ENCODE assay signal across 1 cellular context in the genomic region with DNA sequence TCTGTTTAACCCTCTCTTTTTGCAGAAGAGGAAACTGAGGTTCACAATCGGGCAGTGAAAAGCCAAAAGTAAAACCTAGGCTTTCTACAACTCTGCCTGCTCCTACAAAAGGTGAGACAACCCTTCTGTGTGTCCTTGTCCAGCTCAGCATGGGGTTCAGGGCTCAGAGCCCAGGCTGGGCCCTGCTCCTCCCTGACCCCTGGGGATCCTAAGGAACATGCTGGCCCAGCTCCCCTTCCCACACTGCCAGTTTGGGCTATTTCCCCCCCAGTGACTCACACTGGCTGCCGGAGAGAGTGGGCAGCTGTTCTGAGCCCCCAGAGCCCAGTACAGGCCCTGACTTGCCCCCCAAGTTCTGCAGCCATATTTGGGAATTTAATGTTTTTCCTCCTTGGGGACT.
TF ChIP-seq lines count a peak whose summit lies in the region.

No MANE protein-coding gene starts in this region.

TF ChIP-seq in liver, 16 proteins besides CTCF, POLR2A, EP300 and RAD21 (continued from another document):
- TF ChIP-seq, protein P1, sequence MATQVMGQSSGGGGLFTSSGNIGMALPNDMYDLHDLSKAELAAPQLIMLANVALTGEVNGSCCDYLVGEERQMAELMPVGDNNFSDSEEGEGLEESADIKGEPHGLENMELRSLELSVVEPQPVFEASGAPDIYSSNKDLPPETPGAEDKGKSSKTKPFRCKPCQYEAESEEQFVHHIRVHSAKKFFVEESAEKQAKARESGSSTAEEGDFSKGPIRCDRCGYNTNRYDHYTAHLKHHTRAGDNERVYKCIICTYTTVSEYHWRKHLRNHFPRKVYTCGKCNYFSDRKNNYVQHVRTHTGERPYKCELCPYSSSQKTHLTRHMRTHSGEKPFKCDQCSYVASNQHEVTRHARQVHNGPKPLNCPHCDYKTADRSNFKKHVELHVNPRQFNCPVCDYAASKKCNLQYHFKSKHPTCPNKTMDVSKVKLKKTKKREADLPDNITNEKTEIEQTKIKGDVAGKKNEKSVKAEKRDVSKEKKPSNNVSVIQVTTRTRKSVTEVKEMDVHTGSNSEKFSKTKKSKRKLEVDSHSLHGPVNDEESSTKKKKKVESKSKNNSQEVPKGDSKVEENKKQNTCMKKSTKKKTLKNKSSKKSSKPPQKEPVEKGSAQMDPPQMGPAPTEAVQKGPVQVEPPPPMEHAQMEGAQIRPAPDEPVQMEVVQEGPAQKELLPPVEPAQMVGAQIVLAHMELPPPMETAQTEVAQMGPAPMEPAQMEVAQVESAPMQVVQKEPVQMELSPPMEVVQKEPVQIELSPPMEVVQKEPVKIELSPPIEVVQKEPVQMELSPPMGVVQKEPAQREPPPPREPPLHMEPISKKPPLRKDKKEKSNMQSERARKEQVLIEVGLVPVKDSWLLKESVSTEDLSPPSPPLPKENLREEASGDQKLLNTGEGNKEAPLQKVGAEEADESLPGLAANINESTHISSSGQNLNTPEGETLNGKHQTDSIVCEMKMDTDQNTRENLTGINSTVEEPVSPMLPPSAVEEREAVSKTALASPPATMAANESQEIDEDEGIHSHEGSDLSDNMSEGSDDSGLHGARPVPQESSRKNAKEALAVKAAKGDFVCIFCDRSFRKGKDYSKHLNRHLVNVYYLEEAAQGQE (IDR thresholded peaks at IDR 0.05) = no peak
TF ChIP-seq in liver: peak in this region for 0.
